1 cellular context compared by ENCODE assay signal in the genomic region with DNA sequence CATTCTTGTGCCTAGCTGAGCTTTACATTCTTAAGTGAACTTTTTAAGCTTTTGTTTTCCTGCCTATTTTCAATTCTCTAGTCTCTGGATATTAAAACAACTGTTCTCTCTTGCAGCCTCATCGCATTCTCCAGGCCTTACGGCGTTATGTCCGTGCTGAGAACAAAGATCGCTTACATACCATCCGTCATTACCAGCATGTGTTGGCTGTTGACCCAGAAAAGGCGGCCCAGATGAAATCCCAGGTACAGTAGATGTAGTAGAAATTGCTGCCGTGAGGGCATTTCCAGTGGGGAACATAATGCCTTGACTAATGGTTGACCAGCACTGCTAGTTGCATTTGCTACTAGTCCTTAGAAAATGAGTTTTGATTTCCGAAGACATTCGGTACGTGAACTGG.
TF ChIP-seq lines count a peak whose summit lies in the region.

No MANE protein-coding gene starts in this region.

TF ChIP-seq in HepG2, 621 proteins besides CTCF, POLR2A, EP300 and RAD21 (continued from another document and continues in another):
- TF ChIP-seq, protein P1, sequence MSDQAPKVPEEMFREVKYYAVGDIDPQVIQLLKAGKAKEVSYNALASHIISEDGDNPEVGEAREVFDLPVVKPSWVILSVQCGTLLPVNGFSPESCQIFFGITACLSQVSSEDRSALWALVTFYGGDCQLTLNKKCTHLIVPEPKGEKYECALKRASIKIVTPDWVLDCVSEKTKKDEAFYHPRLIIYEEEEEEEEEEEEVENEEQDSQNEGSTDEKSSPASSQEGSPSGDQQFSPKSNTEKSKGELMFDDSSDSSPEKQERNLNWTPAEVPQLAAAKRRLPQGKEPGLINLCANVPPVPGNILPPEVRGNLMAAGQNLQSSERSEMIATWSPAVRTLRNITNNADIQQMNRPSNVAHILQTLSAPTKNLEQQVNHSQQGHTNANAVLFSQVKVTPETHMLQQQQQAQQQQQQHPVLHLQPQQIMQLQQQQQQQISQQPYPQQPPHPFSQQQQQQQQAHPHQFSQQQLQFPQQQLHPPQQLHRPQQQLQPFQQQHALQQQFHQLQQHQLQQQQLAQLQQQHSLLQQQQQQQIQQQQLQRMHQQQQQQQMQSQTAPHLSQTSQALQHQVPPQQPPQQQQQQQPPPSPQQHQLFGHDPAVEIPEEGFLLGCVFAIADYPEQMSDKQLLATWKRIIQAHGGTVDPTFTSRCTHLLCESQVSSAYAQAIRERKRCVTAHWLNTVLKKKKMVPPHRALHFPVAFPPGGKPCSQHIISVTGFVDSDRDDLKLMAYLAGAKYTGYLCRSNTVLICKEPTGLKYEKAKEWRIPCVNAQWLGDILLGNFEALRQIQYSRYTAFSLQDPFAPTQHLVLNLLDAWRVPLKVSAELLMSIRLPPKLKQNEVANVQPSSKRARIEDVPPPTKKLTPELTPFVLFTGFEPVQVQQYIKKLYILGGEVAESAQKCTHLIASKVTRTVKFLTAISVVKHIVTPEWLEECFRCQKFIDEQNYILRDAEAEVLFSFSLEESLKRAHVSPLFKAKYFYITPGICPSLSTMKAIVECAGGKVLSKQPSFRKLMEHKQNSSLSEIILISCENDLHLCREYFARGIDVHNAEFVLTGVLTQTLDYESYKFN (CRISPR knock-in tag; conservative IDR thresholded peaks at IDR 0.05), result peak; percentile 47
- no peak for TF ChIP-seq SCMH1 (CRISPR knock-in tag; IDR thresholded peaks at IDR 0.05; ENCODE audit: borderline replicate concordance)
- no peak for TF ChIP-seq NONO (IDR thresholded peaks at IDR 0.05)
- 0 out of 2 replicates have a peak, but pooled peaks have one; percentile 25 for TF ChIP-seq NONO (CRISPR knock-in tag; conservative IDR thresholded peaks at IDR 0.05)
- no peak for TF ChIP-seq MZF1 (CRISPR knock-in tag; IDR thresholded peaks at IDR 0.05; ENCODE audit: borderline replicate concordance)
- peak; percentile 42; the same call in 1 of the 2 replicates for TF ChIP-seq PITX1 (CRISPR knock-in tag; IDR thresholded peaks at IDR 0.05)
- no peak for TF ChIP-seq ZNF230 (CRISPR knock-in tag; IDR thresholded peaks at IDR 0.05)
- no peak for TF ChIP-seq NFE2 (CRISPR knock-in tag; IDR thresholded peaks at IDR 0.05)
- TF ChIP-seq ZBTB38 (CRISPR knock-in tag; IDR thresholded peaks at IDR 0.05), result peak; percentile 83
- peak; percentile 65; the same call in 1 of the 2 replicates for TF ChIP-seq TGIF2 (CRISPR knock-in tag; IDR thresholded peaks at IDR 0.05)
- TF ChIP-seq, protein P2, sequence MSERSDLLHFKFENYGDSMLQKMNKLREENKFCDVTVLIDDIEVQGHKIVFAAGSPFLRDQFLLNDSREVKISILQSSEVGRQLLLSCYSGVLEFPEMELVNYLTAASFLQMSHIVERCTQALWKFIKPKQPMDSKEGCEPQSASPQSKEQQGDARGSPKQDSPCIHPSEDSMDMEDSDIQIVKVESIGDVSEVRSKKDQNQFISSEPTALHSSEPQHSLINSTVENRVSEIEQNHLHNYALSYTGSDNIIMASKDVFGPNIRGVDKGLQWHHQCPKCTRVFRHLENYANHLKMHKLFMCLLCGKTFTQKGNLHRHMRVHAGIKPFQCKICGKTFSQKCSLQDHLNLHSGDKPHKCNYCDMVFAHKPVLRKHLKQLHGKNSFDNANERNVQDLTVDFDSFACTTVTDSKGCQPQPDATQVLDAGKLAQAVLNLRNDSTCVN (CRISPR knock-in tag; IDR thresholded peaks at IDR 0.05; ENCODE audit: borderline replicate concordance), result peak; percentile 81; the same call in 1 of the 2 replicates
- TF ChIP-seq SOX13 (IDR thresholded peaks at IDR 0.05), result no peak
- TF ChIP-seq SOX13 (CRISPR knock-in tag; conservative IDR thresholded peaks at IDR 0.05 in 1 of 2, IDR thresholded peaks at IDR 0.05 in 1 of 2), result peak in 1 of 2 experiments; percentile 57; a peak in 2 of 4 replicates
- TF ChIP-seq, protein P3, sequence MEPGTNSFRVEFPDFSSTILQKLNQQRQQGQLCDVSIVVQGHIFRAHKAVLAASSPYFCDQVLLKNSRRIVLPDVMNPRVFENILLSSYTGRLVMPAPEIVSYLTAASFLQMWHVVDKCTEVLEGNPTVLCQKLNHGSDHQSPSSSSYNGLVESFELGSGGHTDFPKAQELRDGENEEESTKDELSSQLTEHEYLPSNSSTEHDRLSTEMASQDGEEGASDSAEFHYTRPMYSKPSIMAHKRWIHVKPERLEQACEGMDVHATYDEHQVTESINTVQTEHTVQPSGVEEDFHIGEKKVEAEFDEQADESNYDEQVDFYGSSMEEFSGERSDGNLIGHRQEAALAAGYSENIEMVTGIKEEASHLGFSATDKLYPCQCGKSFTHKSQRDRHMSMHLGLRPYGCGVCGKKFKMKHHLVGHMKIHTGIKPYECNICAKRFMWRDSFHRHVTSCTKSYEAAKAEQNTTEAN (CRISPR knock-in tag; conservative IDR thresholded peaks at IDR 0.05), result 0 out of 2 replicates have a peak, but pooled peaks have one; percentile 29
- TF ChIP-seq SALL1 (CRISPR knock-in tag; IDR thresholded peaks at IDR 0.05), result peak; percentile 63
- TF ChIP-seq ZNF331 (CRISPR knock-in tag; IDR thresholded peaks at IDR 0.05), result 0 out of 2 replicates have a peak, but pooled peaks have one; percentile 11
- TF ChIP-seq ZNF292 (CRISPR knock-in tag; IDR thresholded peaks at IDR 0.05; ENCODE audit: borderline replicate concordance, low read depth), result no peak
- TF ChIP-seq, protein P4, sequence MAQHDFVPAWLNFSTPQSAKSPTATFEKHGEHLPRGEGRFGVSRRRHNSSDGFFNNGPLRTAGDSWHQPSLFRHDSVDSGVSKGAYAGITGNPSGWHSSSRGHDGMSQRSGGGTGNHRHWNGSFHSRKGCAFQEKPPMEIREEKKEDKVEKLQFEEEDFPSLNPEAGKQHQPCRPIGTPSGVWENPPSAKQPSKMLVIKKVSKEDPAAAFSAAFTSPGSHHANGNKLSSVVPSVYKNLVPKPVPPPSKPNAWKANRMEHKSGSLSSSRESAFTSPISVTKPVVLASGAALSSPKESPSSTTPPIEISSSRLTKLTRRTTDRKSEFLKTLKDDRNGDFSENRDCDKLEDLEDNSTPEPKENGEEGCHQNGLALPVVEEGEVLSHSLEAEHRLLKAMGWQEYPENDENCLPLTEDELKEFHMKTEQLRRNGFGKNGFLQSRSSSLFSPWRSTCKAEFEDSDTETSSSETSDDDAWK (CRISPR knock-in tag; IDR thresholded peaks at IDR 0.05), result no peak
- TF ChIP-seq, protein P5, sequence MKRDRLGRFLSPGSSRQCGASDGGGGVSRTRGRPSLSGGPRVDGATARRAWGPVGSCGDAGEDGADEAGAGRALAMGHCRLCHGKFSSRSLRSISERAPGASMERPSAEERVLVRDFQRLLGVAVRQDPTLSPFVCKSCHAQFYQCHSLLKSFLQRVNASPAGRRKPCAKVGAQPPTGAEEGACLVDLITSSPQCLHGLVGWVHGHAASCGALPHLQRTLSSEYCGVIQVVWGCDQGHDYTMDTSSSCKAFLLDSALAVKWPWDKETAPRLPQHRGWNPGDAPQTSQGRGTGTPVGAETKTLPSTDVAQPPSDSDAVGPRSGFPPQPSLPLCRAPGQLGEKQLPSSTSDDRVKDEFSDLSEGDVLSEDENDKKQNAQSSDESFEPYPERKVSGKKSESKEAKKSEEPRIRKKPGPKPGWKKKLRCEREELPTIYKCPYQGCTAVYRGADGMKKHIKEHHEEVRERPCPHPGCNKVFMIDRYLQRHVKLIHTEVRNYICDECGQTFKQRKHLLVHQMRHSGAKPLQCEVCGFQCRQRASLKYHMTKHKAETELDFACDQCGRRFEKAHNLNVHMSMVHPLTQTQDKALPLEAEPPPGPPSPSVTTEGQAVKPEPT (CRISPR knock-in tag; IDR thresholded peaks at IDR 0.05; ENCODE audit: low read depth), result no peak
- TF ChIP-seq ZSCAN29 (CRISPR knock-in tag; conservative IDR thresholded peaks at IDR 0.05), result no peak
- TF ChIP-seq HNF4A (CRISPR knock-in tag; IDR thresholded peaks at IDR 0.05), result peak; percentile 78
- peak; percentile 57 for TF ChIP-seq ZFY (CRISPR knock-in tag; IDR thresholded peaks at IDR 0.05)
- TF ChIP-seq ATF1 (CRISPR knock-in tag; IDR thresholded peaks at IDR 0.05), result peak; percentile 38; the same call in 1 of the 2 replicates
- TF ChIP-seq, protein P6, sequence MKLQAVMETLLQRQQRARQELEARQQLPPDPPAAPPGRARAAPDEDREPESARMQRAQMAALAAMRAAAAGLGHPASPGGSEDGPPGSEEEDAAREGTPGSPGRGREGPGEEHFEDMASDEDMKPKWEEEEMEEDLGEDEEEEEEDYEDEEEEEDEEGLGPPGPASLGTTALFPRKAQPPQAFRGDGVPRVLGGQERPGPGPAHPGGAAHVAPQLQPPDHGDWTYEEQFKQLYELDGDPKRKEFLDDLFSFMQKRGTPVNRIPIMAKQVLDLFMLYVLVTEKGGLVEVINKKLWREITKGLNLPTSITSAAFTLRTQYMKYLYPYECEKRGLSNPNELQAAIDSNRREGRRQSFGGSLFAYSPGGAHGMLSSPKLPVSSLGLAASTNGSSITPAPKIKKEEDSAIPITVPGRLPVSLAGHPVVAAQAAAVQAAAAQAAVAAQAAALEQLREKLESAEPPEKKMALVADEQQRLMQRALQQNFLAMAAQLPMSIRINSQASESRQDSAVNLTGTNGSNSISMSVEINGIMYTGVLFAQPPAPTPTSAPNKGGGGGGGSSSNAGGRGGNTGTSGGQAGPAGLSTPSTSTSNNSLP (IDR thresholded peaks at IDR 0.05; ENCODE audit: low read depth, low read length), result no peak
- no peak for TF ChIP-seq MXD4 (CRISPR knock-in tag; IDR thresholded peaks at IDR 0.05)
- TF ChIP-seq MNT (IDR thresholded peaks at IDR 0.05), result peak; percentile 72
- TF ChIP-seq ZNF672 (CRISPR knock-in tag; IDR thresholded peaks at IDR 0.05), result no peak
- TF ChIP-seq ATRX (CRISPR knock-in tag; IDR thresholded peaks at IDR 0.05; ENCODE audit: borderline replicate concordance), result no peak
- no peak for TF ChIP-seq CHCHD3 (CRISPR knock-in tag; IDR thresholded peaks at IDR 0.05)
- 0 out of 2 replicates have a peak, but pooled peaks have one; percentile 23 for TF ChIP-seq KDM6A (CRISPR knock-in tag; IDR thresholded peaks at IDR 0.05; ENCODE audit: low read depth)
- peak; percentile 51; the same call in 1 of the 2 replicates for TF ChIP-seq MEIS2 (CRISPR knock-in tag; IDR thresholded peaks at IDR 0.05)
- TF ChIP-seq HOXA3 (CRISPR knock-in tag; IDR thresholded peaks at IDR 0.05), result peak; percentile 46; the same call in 1 of the 2 replicates
- peak; percentile 57; the same call in 1 of the 2 replicates for TF ChIP-seq JUN (CRISPR knock-in tag; IDR thresholded peaks at IDR 0.05)
- TF ChIP-seq TEAD2 (CRISPR knock-in tag; IDR thresholded peaks at IDR 0.05), result no peak
- TF ChIP-seq SP1 (IDR thresholded peaks at IDR 0.05), result no peak
- no peak for TF ChIP-seq SP1 (CRISPR knock-in tag; IDR thresholded peaks at IDR 0.05)
- TF ChIP-seq SMARCE1 (IDR thresholded peaks at IDR 0.05; ENCODE audit: borderline replicate concordance), result no peak
- TF ChIP-seq SAP130 (CRISPR knock-in tag; IDR thresholded peaks at IDR 0.05; ENCODE audit: low read depth), result peak; percentile 84
- no peak for TF ChIP-seq ZFP36 (IDR thresholded peaks at IDR 0.05; ENCODE audit: borderline replicate concordance, low read depth, low read length, partially characterized antibody)
- TF ChIP-seq FOSL2 (CRISPR knock-in tag; IDR thresholded peaks at IDR 0.05), result peak; percentile 39; the same call in 1 of the 2 replicates
- TF ChIP-seq MXD1 (CRISPR knock-in tag; IDR thresholded peaks at IDR 0.05), result no peak
- TF ChIP-seq PHF8 (CRISPR knock-in tag; IDR thresholded peaks at IDR 0.05), result no peak
- TF ChIP-seq, protein P7, sequence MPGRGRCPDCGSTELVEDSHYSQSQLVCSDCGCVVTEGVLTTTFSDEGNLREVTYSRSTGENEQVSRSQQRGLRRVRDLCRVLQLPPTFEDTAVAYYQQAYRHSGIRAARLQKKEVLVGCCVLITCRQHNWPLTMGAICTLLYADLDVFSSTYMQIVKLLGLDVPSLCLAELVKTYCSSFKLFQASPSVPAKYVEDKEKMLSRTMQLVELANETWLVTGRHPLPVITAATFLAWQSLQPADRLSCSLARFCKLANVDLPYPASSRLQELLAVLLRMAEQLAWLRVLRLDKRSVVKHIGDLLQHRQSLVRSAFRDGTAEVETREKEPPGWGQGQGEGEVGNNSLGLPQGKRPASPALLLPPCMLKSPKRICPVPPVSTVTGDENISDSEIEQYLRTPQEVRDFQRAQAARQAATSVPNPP (CRISPR knock-in tag; IDR thresholded peaks at IDR 0.05), result no peak
- TF ChIP-seq HDAC2 (CRISPR knock-in tag; IDR thresholded peaks at IDR 0.05), result 0 out of 2 replicates have a peak, but pooled peaks have one; percentile 41
- no peak for TF ChIP-seq HMG20B (CRISPR knock-in tag; conservative IDR thresholded peaks at IDR 0.05)
- 0 out of 2 replicates have a peak, but pooled peaks have one; percentile 43 for TF ChIP-seq CREM (IDR thresholded peaks at IDR 0.05)
- TF ChIP-seq CREM (CRISPR knock-in tag; IDR thresholded peaks at IDR 0.05), result no peak
- no peak for TF ChIP-seq FOXP1 (IDR thresholded peaks at IDR 0.05)
- TF ChIP-seq FOXP1 (CRISPR knock-in tag; IDR thresholded peaks at IDR 0.05), result peak; percentile 47; the same call in 1 of the 2 replicates
- no peak for TF ChIP-seq MTA1 (CRISPR knock-in tag; IDR thresholded peaks at IDR 0.05; ENCODE audit: borderline replicate concordance)
- no peak for TF ChIP-seq ZNF746 (CRISPR knock-in tag; IDR thresholded peaks at IDR 0.05)
- TF ChIP-seq PPARG (CRISPR knock-in tag; conservative IDR thresholded peaks at IDR 0.05), result peak; percentile 56; the same call in 1 of the 2 replicates
- TF ChIP-seq PHF21A (CRISPR knock-in tag; IDR thresholded peaks at IDR 0.05), result peak; percentile 44; the same call in 1 of the 2 replicates
- TF ChIP-seq, protein P8, sequence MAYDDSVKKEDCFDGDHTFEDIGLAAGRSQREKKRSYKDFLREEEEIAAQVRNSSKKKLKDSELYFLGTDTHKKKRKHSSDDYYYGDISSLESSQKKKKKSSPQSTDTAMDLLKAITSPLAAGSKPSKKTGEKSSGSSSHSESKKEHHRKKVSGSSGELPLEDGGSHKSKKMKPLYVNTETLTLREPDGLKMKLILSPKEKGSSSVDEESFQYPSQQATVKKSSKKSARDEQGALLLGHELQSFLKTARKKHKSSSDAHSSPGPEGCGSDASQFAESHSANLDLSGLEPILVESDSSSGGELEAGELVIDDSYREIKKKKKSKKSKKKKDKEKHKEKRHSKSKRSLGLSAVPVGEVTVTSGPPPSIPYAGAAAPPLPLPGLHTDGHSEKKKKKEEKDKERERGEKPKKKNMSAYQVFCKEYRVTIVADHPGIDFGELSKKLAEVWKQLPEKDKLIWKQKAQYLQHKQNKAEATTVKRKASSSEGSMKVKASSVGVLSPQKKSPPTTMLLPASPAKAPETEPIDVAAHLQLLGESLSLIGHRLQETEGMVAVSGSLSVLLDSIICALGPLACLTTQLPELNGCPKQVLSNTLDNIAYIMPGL (CRISPR knock-in tag; IDR thresholded peaks at IDR 0.05; ENCODE audit: borderline replicate concordance in 1 of 2, low read depth in 1 of 2), result no peak
